Comparison of ENCODE assay signal across 24 cellular contexts in the genomic region with DNA sequence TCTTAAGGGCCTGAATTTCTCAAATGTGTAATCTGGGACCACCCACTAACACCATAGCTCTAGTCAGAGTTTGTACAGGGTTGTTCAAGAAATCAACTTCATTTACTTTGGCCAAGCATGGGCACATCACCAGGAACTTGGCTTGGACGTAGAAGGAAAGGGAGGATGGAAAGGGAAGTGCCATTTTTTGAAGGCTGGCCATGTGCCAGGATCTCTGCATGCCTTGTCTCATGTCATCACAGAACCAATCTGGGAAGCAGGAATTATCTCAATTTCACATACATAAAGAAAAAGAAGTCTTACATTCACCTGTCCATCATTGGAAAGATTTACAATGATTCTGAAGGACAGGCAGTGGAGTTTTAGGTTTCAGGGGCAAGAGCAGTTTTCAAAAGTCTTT.
"Had no signal": no experiment of that assay in that cellular context is flagged by ENCODE, and none has a peak within 500 bp of the region (broad histone marks: within the 10 kb centered on the region; RNA-seq: fewer than 3 reads in every experiment).

No MANE protein-coding gene starts in this region.

- H3K4me1 ChIP-seq: prostate gland had no signal

- H3K9me3 ChIP-seq: neutrophil, ovary, prostate gland, stomach, suprapubic skin, vagina had no signal

- DNase-seq: activated CD4-positive, alpha-beta T cell treated with anti-CD3 and anti-CD28 coated beads, Interleukin-2, amount 50 U/mL, for 1 hour; activated CD4-positive, CD25-positive, alpha-beta regulatory T cell treated with anti-CD3 and anti-CD28 coated beads, Interleukin-2, amount 50 U/mL, for 72 hours; activated CD8-positive, alpha-beta T cell treated with anti-CD3 and anti-CD28 coated beads, Interleukin-2, amount 10 ng/mL, durations not matched to agents 7 days and 5 days; activated naive CD4-positive, alpha-beta T cell; activated T-cell treated with anti-CD3 and anti-CD28 coated beads, Interleukin-2, amount 50 U/mL, for 24 hours; effector CD8-positive, alpha-beta T cell; erythroblast; foreskin melanocyte; immature natural killer cell; midbrain; small intestine; stimulated activated CD4-positive, alpha-beta T cell treated with anti-CD3 and anti-CD28 coated beads, Interleukin-2, amount 100 ng/mL, for 24 hours; stomach; trophoblast cell; WERI-Rb-1 had no signal

- ATAC-seq: activated CD8-positive, alpha-beta T cell treated with anti-CD3 and anti-CD28 coated beads, Interleukin-2, amount 10 ng/mL, durations not matched to agents 7 days and 5 days; activated T-helper 17 cell treated with anti-CD3 and anti-CD28 coated beads, Interleukin-2, amount 50 U/mL, for 72 hours; natural killer cell treated with Interleukin-12 subunit alpha and Interleukin-12 subunit beta and Interleukin-15 and Interleukin-18, amount 100 ng/mL, for 72 hours; stimulated activated memory B cell treated with anti-CD40 and anti-IgM and Interleukin-4, amounts not matched to agents 10 μg/mL and 1 μg/mL and 100 μg/mL, for 72 hours had no signal

- H3K27ac ChIP-seq: hepatocyte, neutrophil, ovary, prostate gland, stomach, suprapubic skin, vagina, WERI-Rb-1 had no signal

- H3K4me3 ChIP-seq: hepatocyte, ovary, prostate gland, stomach, suprapubic skin, vagina had no signal

- H3K27me3 ChIP-seq: hepatocyte, neutrophil, ovary, stomach, suprapubic skin, vagina had no signal

- H3K36me3 ChIP-seq: neutrophil, ovary, prostate gland, stomach, suprapubic skin, vagina, WERI-Rb-1 had no signal
